21 cellular contexts compared by ENCODE assay signal in the genomic region with DNA sequence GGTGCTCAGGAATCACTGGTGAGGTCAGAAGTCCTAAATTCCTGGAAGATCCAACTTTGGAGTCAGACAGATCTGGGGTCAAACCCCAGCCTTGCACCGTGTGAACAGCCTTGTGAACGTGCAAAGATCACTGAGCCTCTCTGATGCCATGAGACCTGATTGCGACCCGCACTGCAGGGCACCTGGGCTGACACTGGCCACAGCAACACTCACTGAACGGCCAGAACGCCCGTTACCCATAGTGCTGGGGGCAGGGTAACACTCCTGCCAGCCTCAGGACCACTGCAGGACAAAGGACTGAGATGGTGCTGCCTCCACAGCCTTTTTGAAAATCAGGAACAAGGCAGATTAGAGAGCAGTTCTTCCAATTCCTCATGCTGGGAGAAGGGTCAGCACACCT. TPM values are rescaled to one million over a fixed set of nuclear protein-coding genes. Genes with fewer than 3 reads are reported as not detected.
"Had no signal": no experiment of that assay in that cellular context is flagged by ENCODE, and none has a peak within 500 bp of the region (broad histone marks: within the 10 kb centered on the region; RNA-seq: fewer than 3 reads in every experiment).

No MANE protein-coding gene starts in this region.

- H3K27ac ChIP-seq: epithelial cell of prostate, hepatocyte, neural progenitor cell, upper lobe of left lung, vagina had no signal

- H3K36me3 Mint-ChIP-seq: natural killer cell had no signal

- H3K4me3 Mint-ChIP-seq: activated CD4-positive, alpha-beta T cell treated with anti-CD3 and anti-CD28 coated beads for 36 hours; activated CD8-positive, alpha-beta memory T cell treated with anti-CD3 and anti-CD28 coated beads, Interleukin-2, amount 10 ng/mL, durations not matched to agents 7 days and 5 days; activated CD8-positive, alpha-beta T cell treated with anti-CD3 and anti-CD28 coated beads, Interleukin-2, amount 10 ng/mL, durations not matched to agents 7 days and 5 days; activated naive CD4-positive, alpha-beta T cell treated with anti-CD3 and anti-CD28 coated beads, Interleukin-2, amount 50 U/mL, for 24 hours; activated naive CD8-positive, alpha-beta T cell treated with anti-CD3 and anti-CD28 coated beads, Interleukin-2, amount 50 U/mL, for 24 hours; immature natural killer cell; natural killer cell; neural progenitor cell; T-cell had no signal

- H3K27ac Mint-ChIP-seq: activated CD4-positive, alpha-beta T cell treated with anti-CD3 and anti-CD28 coated beads for 36 hours; activated CD8-positive, alpha-beta T cell treated with anti-CD3 and anti-CD28 coated beads, Interleukin-2, amount 10 ng/mL, durations not matched to agents 7 days and 5 days; activated naive CD4-positive, alpha-beta T cell treated with anti-CD3 and anti-CD28 coated beads, Interleukin-2, amount 50 U/mL, for 24 hours; activated T-helper 2 cell treated with anti-CD3 and anti-CD28 coated beads, Interferon-gamma antibody, Interleukin-2, Interleukin-4, amounts not matched to agents 10 μg/mL and 5 μg/mL and 100 μg/mL, durations not matched to agents 14 hours and 24 hours and 36 hours; T-cell had no signal

- H3K9me3 ChIP-seq: esophagus squamous epithelium, upper lobe of left lung, vagina had no signal

- H3K4me1 ChIP-seq: neural progenitor cell had no signal

- H3K27me3 Mint-ChIP-seq: activated CD4-positive, alpha-beta T cell treated with anti-CD3 and anti-CD28 coated beads for 36 hours; activated CD8-positive, alpha-beta memory T cell treated with anti-CD3 and anti-CD28 coated beads, Interleukin-2, amount 10 ng/mL, durations not matched to agents 7 days and 5 days; activated naive CD4-positive, alpha-beta T cell treated with anti-CD3 and anti-CD28 coated beads, Interleukin-2, amount 50 U/mL, for 24 hours; activated naive CD8-positive, alpha-beta T cell treated with anti-CD3 and anti-CD28 coated beads, Interleukin-2, amount 50 U/mL, for 24 hours; T-cell had no signal

- H3K36me3 ChIP-seq: neural progenitor cell had no signal

- H3K4me1 Mint-ChIP-seq: neural progenitor cell had no signal

- H3K9me3 Mint-ChIP-seq: activated naive CD4-positive, alpha-beta T cell treated with anti-CD3 and anti-CD28 coated beads, Interleukin-2, amount 50 U/mL, for 24 hours; activated naive CD8-positive, alpha-beta T cell treated with anti-CD3 and anti-CD28 coated beads, Interleukin-2, amount 50 U/mL, for 24 hours; activated T-helper 2 cell treated with anti-CD3 and anti-CD28 coated beads, Interferon-gamma antibody, Interleukin-2, Interleukin-4, amounts not matched to agents 10 μg/mL and 5 μg/mL and 100 μg/mL, durations not matched to agents 14 hours and 24 hours and 36 hours; immature natural killer cell; natural killer cell; neural progenitor cell; T-cell had no signal

- H3K4me3 ChIP-seq: esophagus squamous epithelium, hepatocyte, lung, neural progenitor cell, upper lobe of left lung, vagina had no signal

- FAIRE-seq: endometrium had no signal

- DNase-seq: esophagus squamous epithelium had no signal

- H3K27me3 ChIP-seq: esophagus squamous epithelium, hepatocyte, neural progenitor cell, upper lobe of left lung, vagina had no signal

- H3K9ac ChIP-seq: neural progenitor cell had no signal

RNA-seq across cellular contexts. Expression of a gene that starts 28.3 kb away (rescaled TPM):
- total RNA-seq: activated CD4-positive, alpha-beta T cell treated with anti-CD3 and anti-CD28 coated beads for 36 hours; activated CD8-positive, alpha-beta memory T cell treated with anti-CD3 and anti-CD28 coated beads, Interleukin-2, amount 10 ng/mL, durations not matched to agents 7 days and 5 days; activated CD8-positive, alpha-beta T cell treated with anti-CD3 and anti-CD28 coated beads, Interleukin-2, amount 10 ng/mL, durations not matched to agents 7 days and 5 days; activated T-helper 2 cell treated with anti-CD3 and anti-CD28 coated beads, Interferon-gamma antibody, Interleukin-2, Interleukin-4, amounts not matched to agents 10 μg/mL and 5 μg/mL and 100 μg/mL, durations not matched to agents 14 hours and 24 hours and 36 hours; kidney epithelial cell; mononuclear cell; natural killer cell; pulmonary artery endothelial cell; T-helper 2 cell treated with Interferon-gamma antibody and Interleukin-4, amounts not matched to agents 100 ng/mL and 5 ng/mL, for 36 hours had no signal
